In genomic region chr11:15663778-15664218, GRCh38 we compare ENCODE assay signal across 10 cellular contexts.
DNase-seq lines count a peak whose midpoint lies in the region; ATAC-seq lines count a peak whose summit lies in the region.
"Had no signal": no experiment of that assay in that cellular context is flagged by ENCODE, and none has a peak within 500 bp of the region (broad histone marks: within the 10 kb centered on the region; RNA-seq: fewer than 3 reads in every experiment).

No MANE protein-coding gene starts in this region.

- H3K4me1 ChIP-seq in NT2/D1 (ENCODE audit: insufficient read depth, insufficient read length) = no peaks in the 10 kb centered on the region

- in situ Hi-C loops in Caki2 (cut with HindIII; ENCODE audit: low pct_unique_long_range_greater_than_20kb, low sequenced_read_pairs) = no loop called here

- no peaks in the 10 kb centered on the region for H3K36me3 ChIP-seq in NT2/D1 (ENCODE audit: insufficient read depth, insufficient read length, low read length)
- H3K36me3 ChIP-seq: cardiac muscle cell had no signal

- ATAC-seq in T-helper 17 cell (no peak), HG02571 (IDR thresholded peaks at IDR 0.05; ENCODE audit: unreplicated experiment) (no peak), GM21717 (IDR thresholded peaks at IDR 0.05; ENCODE audit: unreplicated experiment) (no peak), GM21360 (IDR thresholded peaks at IDR 0.05; ENCODE audit: unreplicated experiment) (no peak)

- H3K27ac Mint-ChIP-seq in T-helper 17 cell = no peak overlapping the region

- no peaks in the 10 kb centered on the region for H3K27me3 ChIP-seq in NT2/D1 (ENCODE audit: insufficient read depth, insufficient read length)
- H3K27me3 ChIP-seq: cardiac muscle cell had no signal

- no peaks in the 10 kb centered on the region for H3K36me3 Mint-ChIP-seq in T-helper 17 cell (ENCODE audit: low read depth)

- H3K4me3 Mint-ChIP-seq in T-helper 17 cell = no peak overlapping the region

- DNase-seq in Caki2 (ENCODE audit: low read depth) (peak; percentile 98), NCI-H1092 treated with DMSO at 0.1 percent for 48 hours (lab: John Stamatoyannopoulos, UW) (peak; percentile 96), NT2/D1 (ENCODE audit: low read depth, low spot score) (peak; percentile 20), medulla oblongata (ENCODE audit: extremely low spot score) (peak; percentile 24), T-helper 17 cell (no peak)
- DNase-seq: left cardiac atrium had no signal

- H3K9me3 ChIP-seq in NT2/D1 (ENCODE audit: insufficient read depth, low read length) = peaks cover 13% of the 10 kb centered on the region; the same call in 1 of the 2 replicates
- H3K9me3 ChIP-seq in T-helper 17 cell (ENCODE audit: control insufficient read depth, low read length, poor library complexity, severe bottlenecking) = no peaks in the 10 kb centered on the region

- H3K4me3 ChIP-seq in NT2/D1 (ENCODE audit: insufficient read length, low read depth) = no peak overlapping the region
- H3K4me3 ChIP-seq: cardiac muscle cell had no signal

- H3K9ac ChIP-seq in NT2/D1 (ENCODE audit: insufficient read length, low read depth) = no peak overlapping the region

- peaks cover 8% of the 10 kb centered on the region for H3K27me3 Mint-ChIP-seq in T-helper 17 cell

- no peaks in the 10 kb centered on the region for H3K4me1 Mint-ChIP-seq in T-helper 17 cell

Comparison
In these comparisons a context has a peak if more than half of its experiments do, and no peak if none do; other contexts are left out.
1. DNase-seq: peak in Caki2 (single experiment), NCI-H1092 treated with DMSO at 0.1 percent for 48 hours (single experiment), NT2/D1 (single experiment) and medulla oblongata (single experiment); none in T-helper 17 cell (0 of 3).